Comparison of ENCODE assay signal across 10 cellular contexts in the genomic region with DNA sequence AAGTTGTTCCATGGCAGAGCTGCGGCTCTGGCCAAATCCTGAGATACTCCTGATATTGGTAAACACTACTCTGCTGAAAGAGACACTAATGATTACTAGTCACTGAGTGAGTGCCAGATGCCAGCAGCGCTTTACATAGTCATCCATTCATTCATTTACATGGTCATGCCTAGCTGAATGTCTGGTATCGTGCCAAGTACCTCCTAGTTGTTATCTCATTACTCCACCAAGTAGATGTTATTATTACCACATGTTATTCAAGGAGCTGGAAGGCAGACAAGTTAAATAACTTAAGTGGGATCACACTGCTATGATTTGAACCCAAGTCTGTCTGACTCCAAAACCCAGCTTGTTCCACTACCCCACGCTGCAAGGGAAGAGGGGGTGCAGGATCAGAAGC. TPM values are rescaled to one million over a fixed set of nuclear protein-coding genes. Genes with fewer than 3 reads are reported as not detected.
DNase-seq lines count a peak whose midpoint lies in the region; ATAC-seq and TF ChIP-seq lines count a peak whose summit lies in the region.
"Had no signal": no experiment of that assay in that cellular context is flagged by ENCODE, and none has a peak within 500 bp of the region (broad histone marks: within the 10 kb centered on the region; RNA-seq: fewer than 3 reads in every experiment).

No MANE protein-coding gene starts in this region.

- TF ChIP-seq CTCF in left ventricle myocardium inferior (IDR thresholded peaks at IDR 0.05; ENCODE audit: borderline replicate concordance) (no peak), WERI-Rb-1 (IDR thresholded peaks at IDR 0.05; ENCODE audit: low read depth, low read length) (no peak)

- peak; percentile 49 for DNase-seq in COR-L47 (lab: John Stamatoyannopoulos, UW)
- DNase-seq in NCI-H1436 (lab: John Stamatoyannopoulos, UW) = peak; percentile 43
- peak; percentile 78 for DNase-seq in SHP77 treated with DMSO at 0.1 percent for 48 hours (lab: John Stamatoyannopoulos, UW)
- no peak for DNase-seq in left ventricle myocardium inferior
- no peak for DNase-seq in WERI-Rb-1
- DNase-seq in islet precursor cell = no peak
- DNase-seq in activated CD4-positive, CD25-positive, alpha-beta regulatory T cell treated with anti-CD3 and anti-CD28 coated beads, Interleukin-2, amount 50 U/mL, for 72 hours = no peak
- DNase-seq: activated CD8-positive, alpha-beta T cell treated with anti-CD3 and anti-CD28 coated beads, Interleukin-2, amount 10 ng/mL, durations not matched to agents 7 days and 5 days; trophoblast cell had no signal

- H3K4me3 ChIP-seq in left ventricle myocardium inferior = no peak overlapping the region
- no peak overlapping the region for H3K4me3 ChIP-seq in WERI-Rb-1 (ENCODE audit: low read depth, low read length)

- intact Hi-C loops in left ventricle myocardium inferior (cut with micrococcal nuclease) = no loop called here

- H3K9me3 ChIP-seq in left ventricle myocardium inferior (replicated peaks) = no peaks in the 10 kb centered on the region
- H3K9me3 ChIP-seq in WERI-Rb-1 (ENCODE audit: severe bottlenecking) = peaks cover under 1% of the 10 kb centered on the region

- H3K27ac ChIP-seq in left ventricle myocardium inferior (replicated peaks) (peak overlapping the region; percentile 66), WERI-Rb-1 (no peak overlapping the region)

- H3K4me1 ChIP-seq in left ventricle myocardium inferior = peaks cover 45% of the 10 kb centered on the region

- H3K36me3 ChIP-seq in left ventricle myocardium inferior = no peaks in the 10 kb centered on the region
- H3K36me3 ChIP-seq in WERI-Rb-1 = no peaks in the 10 kb centered on the region

- H3K27me3 ChIP-seq in left ventricle myocardium inferior (ENCODE audit: low read depth) = no peaks in the 10 kb centered on the region
- H3K27me3 ChIP-seq in WERI-Rb-1 (ENCODE audit: insufficient read depth, low read depth, severe bottlenecking) = peaks cover 94% of the 10 kb centered on the region

- no peak for ATAC-seq in HG03442 (IDR thresholded peaks at IDR 0.05; ENCODE audit: unreplicated experiment)
- ATAC-seq: activated CD8-positive, alpha-beta T cell treated with anti-CD3 and anti-CD28 coated beads, Interleukin-2, amount 10 ng/mL, durations not matched to agents 7 days and 5 days had no signal

RNA-seq across cellular contexts. Expression of gene OLFML2B, which starts 4.7 kb away (rescaled TPM):
- total RNA-seq in left ventricle myocardium inferior = 3.4 TPM
- total RNA-seq: activated CD8-positive, alpha-beta T cell treated with anti-CD3 and anti-CD28 coated beads, Interleukin-2, amount 10 ng/mL, durations not matched to agents 7 days and 5 days had no signal

RNA-seq across cellular contexts. Expression of gene NOS1AP, which starts 50.5 kb away (rescaled TPM):
- 6.2 TPM for total RNA-seq in left ventricle myocardium inferior
- total RNA-seq: activated CD8-positive, alpha-beta T cell treated with anti-CD3 and anti-CD28 coated beads, Interleukin-2, amount 10 ng/mL, durations not matched to agents 7 days and 5 days had no signal

Comparison
In these comparisons a context has a peak if more than half of its experiments do, and no peak if none do; other contexts are left out.
1. DNase-seq: peak in COR-L47 (single experiment), NCI-H1436 (single experiment) and SHP77 treated with DMSO at 0.1 percent for 48 hours (single experiment); none in left ventricle myocardium inferior (single experiment), WERI-Rb-1 (single experiment), islet precursor cell (single experiment) and activated CD4-positive, CD25-positive, alpha-beta regulatory T cell treated with anti-CD3 and anti-CD28 coated beads, Interleukin-2, amount 50 U/mL, for 72 hours (single experiment).